ENCODE assay signal across 8 cellular contexts in genomic region chr17:6651483-6652452, GRCh38. TPM values are rescaled to one million over a fixed set of nuclear protein-coding genes. Genes with fewer than 3 reads are reported as not detected.
DNase-seq lines count a peak whose midpoint lies in the region; ATAC-seq and TF ChIP-seq lines count a peak whose summit lies in the region.

Gene C17orf100 (plus strand): TSS chr17:6651762. CDS start chr17:6651914, 152 bp downstream.
Gene MED31 (minus strand): TSS chr17:6651605. CDS start chr17:6651528, 77 bp downstream.

- peak within 1 kb of the TSS; percentile 87 for H3K4me3 ChIP-seq in GM12864 (ENCODE audit: low read depth, low read length)
- peak within 1 kb of the TSS; percentile 82 for H3K4me3 ChIP-seq in trophoblast cell (ENCODE audit: low read depth, low read length)
- peak within 1 kb of the TSS; percentile 63 to 90 (median 80) for H3K4me3 ChIP-seq in transverse colon

- peak within 1 kb of the TSS; percentile 79 for H4K12ac ChIP-seq in trophoblast cell (ENCODE audit: low read depth, low read length)

- peak within 1 kb of the TSS; percentile 91 for H3K14ac ChIP-seq in trophoblast cell (ENCODE audit: low read length)

- intact Hi-C loops in cardiac septum (cut with DNase I) (loop anchor here (1.0 to 5.0 kb wide), 2 partner anchors 11 to 361 kb away; partner anchors contain the start of genes KIAA0753 and RNASEK), transverse colon (cut with DNase I; ENCODE audit: low total_unique reads) (no loop called here)

- H3K36me3 ChIP-seq in trophoblast cell (ENCODE audit: control insufficient read depth in 1 of 2, insufficient read depth in 2 of 2, low read length in 2 of 2) (peaks cover 0 to 6% of the 10 kb centered on the region in 2 experiments), transverse colon (no peaks in the 10 kb centered on the region)

- DNase-seq in GM12864 (ENCODE audit: low read depth) (peak; percentile 81), NCI-H1436 (lab: John Stamatoyannopoulos, UW) (peak; percentile 87), SW480 (ENCODE audit: low spot score) (peak; percentile 95), cardiac septum (ENCODE audit: low spot score) (peak; percentile 99), trophoblast cell (peak; percentile 98 to 99), transverse colon (peak; percentile 98)

- H3K18ac ChIP-seq in trophoblast cell (ENCODE audit: low read length): peak within 1 kb of the TSS; percentile 82

- peak within 1 kb of the TSS; percentile 24 for H2BK5ac ChIP-seq in trophoblast cell (ENCODE audit: low read depth, low read length, poor library complexity)

- H3K79me2 ChIP-seq in trophoblast cell (ENCODE audit: control insufficient read depth, insufficient read depth, low read length, poor library complexity): peaks cover 2% of the 10 kb centered on the region

- H3K27ac ChIP-seq in adipose tissue (ENCODE audit: low read depth, low read length) (peak within 1 kb of the TSS; percentile 56), trophoblast cell (ENCODE audit: low read depth, low read length) (peak within 1 kb of the TSS; percentile 63), transverse colon (peak within 1 kb of the TSS; percentile 94 to 97 (median 96))

- peak within 1 kb of the TSS; percentile 90 for H2AK5ac ChIP-seq in trophoblast cell (ENCODE audit: low read length)

- peak within 1 kb of the TSS; percentile 84 for H3K4ac ChIP-seq in trophoblast cell (ENCODE audit: low read depth, low read length)

- H3K9me3 ChIP-seq in trophoblast cell (ENCODE audit: insufficient read depth, low read depth, low read length) (peaks cover 2% of the 10 kb centered on the region), transverse colon (no peaks in the 10 kb centered on the region)

- H3K4me2 ChIP-seq in trophoblast cell (ENCODE audit: low read length): peak within 1 kb of the TSS; percentile 90

- peak within 1 kb of the TSS; percentile 94 for H4K91ac ChIP-seq in trophoblast cell (ENCODE audit: low read depth, low read length)

- WGBS in adipose tissue, 3 donors: 1 to 5% (median 4%) methylated on average over 78 to 79 of the region's 79 CpGs
- no CpG with 5 or more reads among the region's 79 CpGs for WGBS in trophoblast cell (ENCODE audit: extremely low coverage, insufficient coverage, insufficient read length)
- 3% methylated on average over 59 of the region's 79 CpGs; no CpG with 5 or more reads in 1 of the 2 donors for WGBS in transverse colon (ENCODE audit: low coverage in 1 of 2), 2 donors

- ATAC-seq in HG02763 (IDR thresholded peaks at IDR 0.05; ENCODE audit: unreplicated experiment): peak; percentile 93

- H4K8ac ChIP-seq in trophoblast cell (ENCODE audit: low read depth, low read length): peak within 1 kb of the TSS; percentile 93

- H3K9ac ChIP-seq in trophoblast cell (ENCODE audit: low read length): peak within 1 kb of the TSS; percentile 84

- H3K4me1 ChIP-seq in trophoblast cell (ENCODE audit: control insufficient read depth in 1 of 2, insufficient read depth in 2 of 2, low read length in 2 of 2) (peaks cover 12 to 19% of the 10 kb centered on the region in 2 experiments), transverse colon (peaks cover 13 to 48% (median 28%) of the 10 kb centered on the region in 4 donors)

- H3K27me3 ChIP-seq in trophoblast cell (ENCODE audit: insufficient read depth, low read length): peaks cover 17% of the 10 kb centered on the region
- peaks cover 24% of the 10 kb centered on the region for H3K27me3 ChIP-seq in transverse colon

- no peak within 1 kb of the TSS for H3K23ac ChIP-seq in trophoblast cell (ENCODE audit: low read length)

- H2BK12ac ChIP-seq in trophoblast cell (ENCODE audit: low read length): peak within 1 kb of the TSS; percentile 44

- TF ChIP-seq POLR2A in transverse colon (IDR thresholded peaks at IDR 0.05): peak; percentile 82

- H2AFZ ChIP-seq in trophoblast cell (ENCODE audit: insufficient read depth, low read length, poor library complexity): peak within 1 kb of the TSS; percentile 94

- TF ChIP-seq CTCF in GM12864 (IDR thresholded peaks at IDR 0.05; ENCODE audit: low read depth, low read length, missing control alignments) (no peak), transverse colon (IDR thresholded peaks at IDR 0.05) (peak in 1 of 5 experiments; percentile 23)

- no peak for TF ChIP-seq EP300 in transverse colon (IDR thresholded peaks at IDR 0.05; ENCODE audit: low read depth)

- H2BK120ac ChIP-seq in trophoblast cell (ENCODE audit: insufficient read depth, low read length, poor library complexity): peak within 1 kb of the TSS; percentile 71

- in situ Hi-C loops in transverse colon (cut with MboI; ENCODE audit: low pct_ligation_motif_present in 1 of 4, low pct_unique_long_range_greater_than_20kb in 1 of 4, low sequenced_read_pairs in 3 of 4): loop anchor here in 1 of 4 donors (25.0 kb wide), 1 partner anchor 361 kb away; the partner anchor contains the start of genes BCL6B and RNASEK

- peaks cover 8% of the 10 kb centered on the region for H3K79me1 ChIP-seq in trophoblast cell (ENCODE audit: low read length)

RNA-seq across cellular contexts. Expression of gene C17orf100, which starts in this region (rescaled TPM):
- polyA plus RNA-seq in adipose tissue: 1 to 10 TPM in 2 of 3 donors, under 1 TPM in 1; 0.65 to 2.3 (median 1.7) TPM
- total RNA-seq in cardiac septum: 0.48 TPM
- polyA plus RNA-seq in trophoblast cell (2013): 2.0 and 2.1 TPM in 2 replicates
- total RNA-seq in transverse colon: 1 to 10 TPM in 2 of 4 donors, not detected in 2; 1.4 to 1.7 TPM

RNA-seq across cellular contexts. Expression of gene MED31, which starts in this region (rescaled TPM):
- polyA plus RNA-seq in adipose tissue: 10 to 100 TPM in 1 of 3 donors, 1 to 10 TPM in 2; 6.3 to 31.0 (median 8.6) TPM
- total RNA-seq in cardiac septum (15.6 TPM), transverse colon (10 to 100 TPM in 1 of 4 donors, 1 to 10 TPM in 3; 1.2 to 36.3 (median 5.9) TPM)
- polyA plus RNA-seq in trophoblast cell (2013): 54.0 and 59.8 TPM in 2 replicates

Comparison
In these comparisons a context has a peak if more than half of its experiments do, and no peak if none do; other contexts are left out.
1. Peak in every context shown above with its lines: DNase-seq, ATAC-seq, H3K4me3 ChIP-seq and H3K27ac ChIP-seq.